14 cellular contexts compared by ENCODE assay signal in genomic region chr6:95599691-95600090, GRCh38. TPM values are rescaled to one million over a fixed set of nuclear protein-coding genes. Genes with fewer than 3 reads are reported as not detected.
A peak's percentile ranks its signal among the peaks of the same experiment; 100 is the strongest.
DNase-seq lines count a peak whose midpoint lies in the region; ATAC-seq, FAIRE-seq and TF ChIP-seq lines count a peak whose summit lies in the region.
"Had no signal": no experiment of that assay in that cellular context is flagged by ENCODE, and none has a peak within 500 bp of the region (broad histone marks: within the 10 kb centered on the region; RNA-seq: fewer than 3 reads in every experiment).

No MANE protein-coding gene starts in this region.

- CTCF ChIA-PET in HEK293T (lab: Yijun Ruan, JAX), result no interaction called here
- CTCF ChIA-PET in GM12878 (lab: Yijun Ruan, JAX), result no interaction called here

- no peak overlapping the region for H3K27ac ChIP-seq in GM12878 (ENCODE audit: control insufficient read depth, insufficient read depth)
- H3K27ac ChIP-seq: BLaER1, Peyer's patch had no signal

- DNase-seq in HEK293T (ENCODE audit: extremely low spot score) (no peak), GM12878 (ENCODE audit: low read depth, low spot score) (no peak), sciatic nerve (ENCODE audit: low spot score) (no peak), NCI-H2171 (lab: John Stamatoyannopoulos, UW) (no peak)
- no peak for DNase-seq in stimulated activated naive B cell treated with anti-CD40 and anti-IgM and Interleukin-4, amounts not matched to agents 10 μg/mL and 1 μg/mL and 100 μg/mL, for 72 hours
- DNase-seq: DMS 273 treated with DMSO at 0.1 percent for 48 hours, NCI-H1436 treated with DMSO at 0.1 percent for 48 hours, NCI-H2081, NCI-H774, Peyer's patch, SHP77 treated with DMSO at 0.1 percent for 48 hours had no signal

- no TSS peak for BruUV-seq in GM12878 (replicated peaks; lab: Mats Ljungman, UMichigan)

- in situ Hi-C loops in GM12878 (cut with MboI), result no loop called here

- SMC1A ChIA-PET in GM12878 (lab: Charles Lee; ENCODE audit: uncharacterized antibody, unreplicated experiment), result interaction anchor here (0.5 to 1.5 kb wide), 5 partner anchors 10 to 167 kb away, joined by 3 to 4 read pairs (median 4); no protein-coding TSS in a partner anchor

- H3K27ac Mint-ChIP-seq in stimulated activated naive B cell treated with anti-CD40 and anti-IgM and Interleukin-4, amounts not matched to agents 10 μg/mL and 1 μg/mL and 100 μg/mL, for 72 hours, result no peak overlapping the region

- RAD21 ChIA-PET in GM12878 (lab: Charles Lee; ENCODE audit: unreplicated experiment), result no interaction called here

- no peak overlapping the region for H3K4me3 Mint-ChIP-seq in stimulated activated naive B cell treated with anti-CD40 and anti-IgM and Interleukin-4, amounts not matched to agents 10 μg/mL and 1 μg/mL and 100 μg/mL, for 72 hours

- ATAC-seq in HG03045 (IDR thresholded peaks at IDR 0.05; ENCODE audit: unreplicated experiment) (peak; percentile 51), GM12878 (peak; percentile 45; the same call in 2 of the 3 replicates), sciatic nerve (peak; percentile 20), HG02884 (IDR thresholded peaks at IDR 0.05; ENCODE audit: unreplicated experiment) (no peak)
- no peak for ATAC-seq in stimulated activated naive B cell treated with anti-CD40 and anti-IgM and Interleukin-4, amounts not matched to agents 10 μg/mL and 1 μg/mL and 100 μg/mL, for 72 hours (replicated peaks)

- H3K4me3 ChIP-seq in GM12878, result no peak overlapping the region
- H3K4me3 ChIP-seq: BLaER1, Peyer's patch had no signal

- H3K9me3 Mint-ChIP-seq in stimulated activated naive B cell treated with anti-CD40 and anti-IgM and Interleukin-4, amounts not matched to agents 10 μg/mL and 1 μg/mL and 100 μg/mL, for 72 hours, result no peaks in the 10 kb centered on the region

- POLR2A ChIA-PET in HEK293T (lab: Yijun Ruan, JAX) (no interaction called here), GM12878 (lab: Charles Lee) (interaction anchor here (0.8 kb wide), 1 partner anchor 28 kb away, joined by 3 read pairs; no protein-coding TSS in a partner anchor)

- no peak for TF ChIP-seq CTCF in GM12878 (IDR thresholded peaks at IDR 0.05 in 2 of 3, conservative IDR thresholded peaks at IDR 0.05 in 1 of 3; ENCODE audit: control insufficient read depth in 2 of 3, extremely low read depth in 1 of 3, insufficient read depth in 1 of 3, low read depth in 3 of 3, low read length in 3 of 3)

- no peak for FAIRE-seq in GM12878 (lab: Jason Lieb, UNC)

- no peaks in the 10 kb centered on the region for H3K27me3 Mint-ChIP-seq in stimulated activated naive B cell treated with anti-CD40 and anti-IgM and Interleukin-4, amounts not matched to agents 10 μg/mL and 1 μg/mL and 100 μg/mL, for 72 hours

- TF ChIP-seq POLR2A in GM12878 (IDR thresholded peaks at IDR 0.05; ENCODE audit: low read depth, low read length), result no peak

- no peak for TF ChIP-seq EP300 in GM12878 (IDR thresholded peaks at IDR 0.05; ENCODE audit: borderline replicate concordance in 1 of 2, control insufficient read depth in 1 of 2, low read depth in 2 of 2, low read length in 2 of 2)

- no peaks in the 10 kb centered on the region; a peak in 1 of 4 replicates for H3K36me3 ChIP-seq in GM12878 (ENCODE audit: control insufficient read depth in 2 of 2, insufficient read depth in 2 of 2, low read length in 1 of 2)
- H3K36me3 ChIP-seq: Peyer's patch had no signal

- H3K9ac ChIP-seq in GM12878 (ENCODE audit: control insufficient read depth, insufficient read depth, low read length), result no peak overlapping the region
- H3K9ac ChIP-seq: BLaER1 had no signal

- no peaks in the 10 kb centered on the region for H3K27me3 ChIP-seq in GM12878 (replicated peaks in 1 of 2; ENCODE audit: control insufficient read depth in 2 of 2, insufficient read depth in 2 of 2, low read length in 1 of 2)
- H3K27me3 ChIP-seq: BLaER1, Peyer's patch had no signal

- intact Hi-C loops in GM12878 (cut with micrococcal nuclease; ENCODE audit: unreplicated experiment), result no loop called here
- intact Hi-C loops in sciatic nerve (cut with DNase I), result no loop called here

- TF ChIP-seq RAD21 in GM12878 (IDR thresholded peaks at IDR 0.05; ENCODE audit: insufficient read depth, low read depth, low read length), result no peak

- peaks cover 8 to 17% of the 10 kb centered on the region in 2 donors for H3K36me3 Mint-ChIP-seq in stimulated activated naive B cell treated with anti-CD40 and anti-IgM and Interleukin-4, amounts not matched to agents 10 μg/mL and 1 μg/mL and 100 μg/mL, for 72 hours

- no peaks in the 10 kb centered on the region for H4K20me1 ChIP-seq in GM12878 (ENCODE audit: control insufficient read depth, insufficient read depth)
- H4K20me1 ChIP-seq: BLaER1 had no signal

- no peaks in the 10 kb centered on the region for H3K4me1 Mint-ChIP-seq in stimulated activated naive B cell treated with anti-CD40 and anti-IgM and Interleukin-4, amounts not matched to agents 10 μg/mL and 1 μg/mL and 100 μg/mL, for 72 hours

- H3K9me3 ChIP-seq in GM12878 (replicated peaks; ENCODE audit: control insufficient read depth, insufficient read depth, low read length), result no peaks in the 10 kb centered on the region
- H3K9me3 ChIP-seq: BLaER1, Peyer's patch had no signal

- no peaks in the 10 kb centered on the region for H3K79me2 ChIP-seq in GM12878 (ENCODE audit: control insufficient read depth, insufficient read depth, low read length)

- no peak overlapping the region for H2AFZ ChIP-seq in GM12878 (ENCODE audit: control insufficient read depth, low read depth, low read length)

- no peak overlapping the region for H3K4me2 ChIP-seq in GM12878 (ENCODE audit: control insufficient read depth, insufficient read depth)
- H3K4me2 ChIP-seq: BLaER1 had no signal

- H3K4me1 ChIP-seq in GM12878 (ENCODE audit: control insufficient read depth, insufficient read depth, low read length), result no peaks in the 10 kb centered on the region
- H3K4me1 ChIP-seq: BLaER1, Peyer's patch had no signal

TF ChIP-seq in HEK293T, 16 proteins besides CTCF, POLR2A, EP300 and RAD21:
- TF ChIP-seq FOXA1 (IDR thresholded peaks at IDR 0.05) (no peak), PKNOX1 (IDR thresholded peaks at IDR 0.05) (peak; percentile 23; the same call in 1 of the 2 replicates)

TF ChIP-seq in GM12878, 131 proteins besides CTCF, POLR2A, EP300 and RAD21 (continues in another document):
- no peak for TF ChIP-seq FOXM1 (IDR thresholded peaks at IDR 0.05; ENCODE audit: low read depth, low read length)
- TF ChIP-seq E2F8 (IDR thresholded peaks at IDR 0.05; ENCODE audit: low read depth, partially characterized antibody), result no peak
- TF ChIP-seq POLR2AphosphoS5 (IDR thresholded peaks at IDR 0.05; ENCODE audit: low read length), result no peak
- TF ChIP-seq, protein P1, sequence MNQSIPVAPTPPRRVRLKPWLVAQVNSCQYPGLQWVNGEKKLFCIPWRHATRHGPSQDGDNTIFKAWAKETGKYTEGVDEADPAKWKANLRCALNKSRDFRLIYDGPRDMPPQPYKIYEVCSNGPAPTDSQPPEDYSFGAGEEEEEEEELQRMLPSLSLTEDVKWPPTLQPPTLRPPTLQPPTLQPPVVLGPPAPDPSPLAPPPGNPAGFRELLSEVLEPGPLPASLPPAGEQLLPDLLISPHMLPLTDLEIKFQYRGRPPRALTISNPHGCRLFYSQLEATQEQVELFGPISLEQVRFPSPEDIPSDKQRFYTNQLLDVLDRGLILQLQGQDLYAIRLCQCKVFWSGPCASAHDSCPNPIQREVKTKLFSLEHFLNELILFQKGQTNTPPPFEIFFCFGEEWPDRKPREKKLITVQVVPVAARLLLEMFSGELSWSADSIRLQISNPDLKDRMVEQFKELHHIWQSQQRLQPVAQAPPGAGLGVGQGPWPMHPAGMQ (IDR thresholded peaks at IDR 0.05; ENCODE audit: borderline replicate concordance), result no peak

RNA-seq across cellular contexts. Expression of gene MANEA, which starts 22.4 kb away (rescaled TPM):
- total RNA-seq in GM12878 (2013; cell fraction: nucleolus; rRNA removed), result 31.8 and 36.2 TPM in 2 replicates
- total RNA-seq in GM12878 (2014; rRNA removed) (9.4 and 13.0 TPM in 2 replicates), GM12878 (2014; rRNA removed; fragmentation: Illumina TruSeq; extraction: Trizol) (13.3 and 14.9 TPM in 2 replicates), GM12878 (2021) (11.8 and 13.3 TPM in 2 replicates), sciatic nerve (11.7 TPM)
- polyA plus RNA-seq in GM12878 (2011; ENCODE audit: low read depth), result 2.8 TPM
- polyA plus RNA-seq in GM12878 (2011; rRNA removed) (16.4 and 25.8 TPM in 2 replicates), GM12878 (2014; fragmentation: Illumina TruSeq; extraction: Trizol) (11.6 and 14.2 TPM in 2 replicates), GM12878 (2014; fragmentation: Nextera tagmentation; extraction: Ambion mirVana) (1 to 10 TPM; 5.8 to 6.4 TPM), GM12878 (2014; rRNA removed) (5.6 and 6.9 TPM in 2 replicates), GM12878 (2016; fragmentation: Nextera tagmentation; extraction: Ambion mirVana) (10 to 100 TPM; 17.8 to 19.5 TPM)
- 4.2 and 4.7 TPM in 2 replicates for polyA plus RNA-seq in GM12878 (2011; cell fraction: cytosol; rRNA removed)
- polyA plus RNA-seq in GM12878 (2011; cell fraction: nucleus; rRNA removed), result 5.8 and 7.3 TPM in 2 replicates
- 5.5 and 9.5 TPM in 2 replicates for polyA plus RNA-seq in GM12878 (2012)
- polyA minus RNA-seq in GM12878 (2011; rRNA and poly(A)+ RNA removed), result 6.7 and 12.0 TPM in 2 replicates
- 3.6 TPM in 2 replicates for polyA minus RNA-seq in GM12878 (2011; cell fraction: cytosol; rRNA and poly(A)+ RNA removed)
- 5.8 and 9.7 TPM in 2 replicates for polyA minus RNA-seq in GM12878 (2011; cell fraction: nucleus; rRNA and poly(A)+ RNA removed)

Comparison
In these comparisons a context has a peak if more than half of its experiments do, and no peak if none do; other contexts are left out.
1. ATAC-seq: peak in HG03045 (single experiment), GM12878 (single experiment) and sciatic nerve (single experiment); none in HG02884 (single experiment) and stimulated activated naive B cell treated with anti-CD40 and anti-IgM and Interleukin-4, amounts not matched to agents 10 μg/mL and 1 μg/mL and 100 μg/mL, for 72 hours (0 of 2).